In genomic region chr18:13290856-13291271, GRCh38 we compare ENCODE assay signal across 18 cellular contexts.
DNase-seq lines count a peak whose midpoint lies in the region; ATAC-seq, FAIRE-seq and TF ChIP-seq lines count a peak whose summit lies in the region.
"Had no signal": no experiment of that assay in that cellular context is flagged by ENCODE, and none has a peak within 500 bp of the region (broad histone marks: within the 10 kb centered on the region; RNA-seq: fewer than 3 reads in every experiment).

No MANE protein-coding gene starts in this region.

- H3K4me1 ChIP-seq in small intestine (ENCODE audit: control insufficient read depth in 2 of 2, insufficient read depth in 1 of 2, low read depth in 1 of 2, low read length in 1 of 2), result no peaks in the 10 kb centered on the region

- H3K27me3 ChIP-seq in small intestine (ENCODE audit: control insufficient read depth in 2 of 2, insufficient read depth in 2 of 2, low read length in 2 of 2), result no peaks in the 10 kb centered on the region
- H3K27me3 ChIP-seq: sigmoid colon, thyroid gland had no signal

- DNase-seq in activated naive CD4-positive, alpha-beta T cell treated with anti-CD3 and anti-CD28 coated beads for 36 hours, result peak; percentile 60
- DNase-seq in activated naive CD4-positive, alpha-beta T cell treated with anti-CD3 and anti-CD28 coated beads, Interleukin-2, amount 50 U/mL, for 16 hours, result no peak
- peak; percentile 62 for DNase-seq in T-helper 2 cell treated with Interferon-gamma antibody and Interleukin-4, amounts not matched to agents 5 μg/mL and 100 μg/mL, for 36 hours (ENCODE audit: low spot score)
- DNase-seq in central memory CD8-positive, alpha-beta T cell (ENCODE audit: low spot score in 2 of 2), result peak in 1 of 2 donors; percentile 42
- DNase-seq in osteocyte (ENCODE audit: extremely low spot score, unreplicated experiment), result no peak
- no peak for DNase-seq in small intestine
- DNase-seq: cortex of kidney, DMS153, left ventricle myocardium superior, NCI-H1092 treated with DMSO at 0.1 percent for 48 hours, NCI-H2227 treated with DMSO at 0.1 percent for 48 hours, nephron progenitor cell, sigmoid colon, thyroid gland had no signal

- CTCF ChIA-PET in activated naive CD4-positive, alpha-beta T cell treated with anti-CD3 and anti-CD28 coated beads for 36 hours (lab: Charles Lee), result interaction anchor here (0.7 kb wide), 1 partner anchor 13 kb away, joined by 3 read pairs; no protein-coding TSS in a partner anchor

- peaks cover 21% of the 10 kb centered on the region for H3K4me1 Mint-ChIP-seq in activated naive CD4-positive, alpha-beta T cell treated with anti-CD3 and anti-CD28 coated beads for 36 hours (ENCODE audit: low read depth)
- H3K4me1 Mint-ChIP-seq in T-helper 2 cell treated with Interferon-gamma antibody and Interleukin-4, amounts not matched to agents 5 μg/mL and 100 μg/mL, for 36 hours (ENCODE audit: low read depth), result peaks cover 31% of the 10 kb centered on the region
- H3K4me1 Mint-ChIP-seq in central memory CD8-positive, alpha-beta T cell, result peaks cover 10% of the 10 kb centered on the region
- H3K4me1 Mint-ChIP-seq in stimulated activated memory B cell treated with anti-CD40 and anti-IgM and Interleukin-4, amounts not matched to agents 10 μg/mL and 1 μg/mL and 100 μg/mL, for 72 hours, result no peaks in the 10 kb centered on the region
- H3K4me1 Mint-ChIP-seq in osteocyte (ENCODE audit: unreplicated experiment), result peaks cover 11% of the 10 kb centered on the region

- no peaks in the 10 kb centered on the region for H3K36me3 Mint-ChIP-seq in activated naive CD4-positive, alpha-beta T cell treated with anti-CD3 and anti-CD28 coated beads for 36 hours (ENCODE audit: low read depth)
- H3K36me3 Mint-ChIP-seq in T-helper 2 cell treated with Interferon-gamma antibody and Interleukin-4, amounts not matched to agents 5 μg/mL and 100 μg/mL, for 36 hours (ENCODE audit: low read depth), result no peaks in the 10 kb centered on the region
- no peaks in the 10 kb centered on the region for H3K36me3 Mint-ChIP-seq in central memory CD8-positive, alpha-beta T cell (ENCODE audit: insufficient read depth)
- H3K36me3 Mint-ChIP-seq in stimulated activated memory B cell treated with anti-CD40 and anti-IgM and Interleukin-4, amounts not matched to agents 10 μg/mL and 1 μg/mL and 100 μg/mL, for 72 hours, result no peaks in the 10 kb centered on the region
- H3K36me3 Mint-ChIP-seq in osteocyte (ENCODE audit: unreplicated experiment), result no peaks in the 10 kb centered on the region
- H3K36me3 Mint-ChIP-seq: IgD-negative memory B cell had no signal

- TF ChIP-seq CTCF in osteocyte (IDR thresholded peaks at IDR 0.05), result no peak

- intact Hi-C loops in activated naive CD4-positive, alpha-beta T cell treated with anti-CD3 and anti-CD28 coated beads for 36 hours (cut with micrococcal nuclease), result loop anchor here (1.0 to 5.0 kb wide), 3 partner anchors 25 to 86 kb away; no protein-coding TSS in a partner anchor

- H3K36me3 ChIP-seq in small intestine (ENCODE audit: control insufficient read depth in 2 of 2, insufficient read depth in 2 of 2, low read length in 2 of 2), result no peaks in the 10 kb centered on the region
- H3K36me3 ChIP-seq: sigmoid colon, thyroid gland had no signal

- H3K4me3 ChIP-seq in small intestine (ENCODE audit: low read depth in 1 of 2, low read length in 2 of 2), result no peak overlapping the region
- H3K4me3 ChIP-seq: sigmoid colon, thyroid gland had no signal

- WGBS in small intestine, 3 donors, result 64 to 81% (median 76%) methylated on average over 7 of the region's 7 CpGs

- H3K9me3 ChIP-seq in small intestine (ENCODE audit: control insufficient read depth, low read depth), result no peaks in the 10 kb centered on the region
- H3K9me3 ChIP-seq: sigmoid colon, thyroid gland had no signal

- no peak overlapping the region for H3K27ac Mint-ChIP-seq in activated naive CD4-positive, alpha-beta T cell treated with anti-CD3 and anti-CD28 coated beads for 36 hours
- H3K27ac Mint-ChIP-seq in T-helper 2 cell treated with Interferon-gamma antibody and Interleukin-4, amounts not matched to agents 5 μg/mL and 100 μg/mL, for 36 hours, result peak overlapping the region; percentile 38
- H3K27ac Mint-ChIP-seq in central memory CD8-positive, alpha-beta T cell (ENCODE audit: low read depth), result peak overlapping the region; percentile 71
- no peak overlapping the region for H3K27ac Mint-ChIP-seq in stimulated activated memory B cell treated with anti-CD40 and anti-IgM and Interleukin-4, amounts not matched to agents 10 μg/mL and 1 μg/mL and 100 μg/mL, for 72 hours
- no peak overlapping the region for H3K27ac Mint-ChIP-seq in osteocyte (ENCODE audit: unreplicated experiment)
- H3K27ac Mint-ChIP-seq: IgD-negative memory B cell, nephron progenitor cell had no signal

- H3K4me3 Mint-ChIP-seq in activated naive CD4-positive, alpha-beta T cell treated with anti-CD3 and anti-CD28 coated beads for 36 hours, result no peak overlapping the region
- no peak overlapping the region for H3K4me3 Mint-ChIP-seq in T-helper 2 cell treated with Interferon-gamma antibody and Interleukin-4, amounts not matched to agents 5 μg/mL and 100 μg/mL, for 36 hours
- no peak overlapping the region for H3K4me3 Mint-ChIP-seq in central memory CD8-positive, alpha-beta T cell
- no peak overlapping the region for H3K4me3 Mint-ChIP-seq in stimulated activated memory B cell treated with anti-CD40 and anti-IgM and Interleukin-4, amounts not matched to agents 10 μg/mL and 1 μg/mL and 100 μg/mL, for 72 hours
- no peak overlapping the region for H3K4me3 Mint-ChIP-seq in osteocyte (ENCODE audit: unreplicated experiment)
- H3K4me3 Mint-ChIP-seq: IgD-negative memory B cell, nephron progenitor cell had no signal

- H3K27me3 Mint-ChIP-seq in activated naive CD4-positive, alpha-beta T cell treated with anti-CD3 and anti-CD28 coated beads for 36 hours (ENCODE audit: low read depth), result no peaks in the 10 kb centered on the region
- no peaks in the 10 kb centered on the region for H3K27me3 Mint-ChIP-seq in T-helper 2 cell treated with Interferon-gamma antibody and Interleukin-4, amounts not matched to agents 5 μg/mL and 100 μg/mL, for 36 hours (ENCODE audit: low read depth)
- peaks cover 22% of the 10 kb centered on the region for H3K27me3 Mint-ChIP-seq in central memory CD8-positive, alpha-beta T cell
- peaks cover 29% of the 10 kb centered on the region for H3K27me3 Mint-ChIP-seq in stimulated activated memory B cell treated with anti-CD40 and anti-IgM and Interleukin-4, amounts not matched to agents 10 μg/mL and 1 μg/mL and 100 μg/mL, for 72 hours
- no peaks in the 10 kb centered on the region for H3K27me3 Mint-ChIP-seq in osteocyte (ENCODE audit: unreplicated experiment)

- peak; percentile 94 for ATAC-seq in central memory CD8-positive, alpha-beta T cell (replicated peaks; ENCODE audit: extremely low read depth, poor library complexity, severe bottlenecking)
- peak; percentile 49 for ATAC-seq in stimulated activated memory B cell treated with anti-CD40 and anti-IgM and Interleukin-4, amounts not matched to agents 10 μg/mL and 1 μg/mL and 100 μg/mL, for 72 hours
- no peak for ATAC-seq in HG03457 (IDR thresholded peaks at IDR 0.05; ENCODE audit: unreplicated experiment)
- ATAC-seq: left ventricle myocardium superior, SK-N-SH treated with all-trans-retinoic acid at 6 μM for 48 hours had no signal

- no peaks in the 10 kb centered on the region for H3K9me3 Mint-ChIP-seq in activated naive CD4-positive, alpha-beta T cell treated with anti-CD3 and anti-CD28 coated beads for 36 hours
- no peaks in the 10 kb centered on the region for H3K9me3 Mint-ChIP-seq in T-helper 2 cell treated with Interferon-gamma antibody and Interleukin-4, amounts not matched to agents 5 μg/mL and 100 μg/mL, for 36 hours
- H3K9me3 Mint-ChIP-seq in central memory CD8-positive, alpha-beta T cell, result no peaks in the 10 kb centered on the region
- no peaks in the 10 kb centered on the region for H3K9me3 Mint-ChIP-seq in stimulated activated memory B cell treated with anti-CD40 and anti-IgM and Interleukin-4, amounts not matched to agents 10 μg/mL and 1 μg/mL and 100 μg/mL, for 72 hours
- H3K9me3 Mint-ChIP-seq in osteocyte (ENCODE audit: unreplicated experiment), result no peaks in the 10 kb centered on the region
- H3K9me3 Mint-ChIP-seq: IgD-negative memory B cell, nephron progenitor cell had no signal

- FAIRE-seq in small intestine (lab: Jason Lieb, UNC), result no peak

- no peak overlapping the region for H3K27ac ChIP-seq in small intestine (ENCODE audit: low read depth in 1 of 2, low read length in 1 of 2)
- H3K27ac ChIP-seq: sigmoid colon, thyroid gland had no signal

Comparison
In these comparisons a context has a peak if more than half of its experiments do, and no peak if none do; other contexts are left out.
1. DNase-seq: peak in activated naive CD4-positive, alpha-beta T cell treated with anti-CD3 and anti-CD28 coated beads for 36 hours (single experiment) and T-helper 2 cell treated with Interferon-gamma antibody and Interleukin-4, amounts not matched to agents 5 μg/mL and 100 μg/mL, for 36 hours (single experiment); none in activated naive CD4-positive, alpha-beta T cell treated with anti-CD3 and anti-CD28 coated beads, Interleukin-2, amount 50 U/mL, for 16 hours (single experiment), osteocyte (single experiment) and small intestine (single experiment).
2. H3K27ac Mint-ChIP-seq: peak in T-helper 2 cell treated with Interferon-gamma antibody and Interleukin-4, amounts not matched to agents 5 μg/mL and 100 μg/mL, for 36 hours (single experiment) and central memory CD8-positive, alpha-beta T cell (single experiment); none in activated naive CD4-positive, alpha-beta T cell treated with anti-CD3 and anti-CD28 coated beads for 36 hours (single experiment), stimulated activated memory B cell treated with anti-CD40 and anti-IgM and Interleukin-4, amounts not matched to agents 10 μg/mL and 1 μg/mL and 100 μg/mL, for 72 hours (single experiment) and osteocyte (single experiment).